ENCODE assay signal across 3 cellular contexts in the genomic region with DNA sequence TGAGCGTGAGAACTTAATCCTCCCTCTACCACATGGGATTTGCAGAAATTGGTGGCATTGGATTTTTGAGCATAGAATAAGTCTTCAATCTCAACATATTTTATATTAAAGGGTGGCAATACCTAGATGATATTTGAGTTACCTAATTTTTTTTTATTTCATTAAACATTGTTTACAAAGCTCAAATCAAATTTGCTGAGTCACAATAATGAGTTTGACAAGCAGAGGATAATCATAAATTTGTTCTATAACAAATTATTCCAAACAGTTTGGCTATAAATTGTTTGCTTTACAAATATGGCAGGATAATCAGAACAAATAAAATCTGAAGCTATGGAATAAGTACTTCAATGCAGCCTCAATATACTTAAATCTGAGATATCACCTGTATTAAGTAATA.
TF ChIP-seq lines count a peak whose summit lies in the region.

No MANE protein-coding gene starts in this region.

TF ChIP-seq in HepG2, 621 proteins besides CTCF, POLR2A, EP300 and RAD21:
- TF ChIP-seq MAFF (IDR thresholded peaks at IDR 0.05; ENCODE audit: low read depth, low read length) (peak; percentile 29; the same call in 1 of the 2 replicates), NFE2L2 (IDR thresholded peaks at IDR 0.05; ENCODE audit: low read length) (peak; percentile 57; the same call in 1 of the 2 replicates), MAFK (conservative IDR thresholded peaks at IDR 0.05 in 1 of 2, IDR thresholded peaks at IDR 0.05 in 1 of 2; ENCODE audit: low read length in 2 of 2) (peak; percentile 43 to 64; a peak in 3 of 4 replicates), SIN3B (IDR thresholded peaks at IDR 0.05; ENCODE audit: low read length) (no peak)

TF ChIP-seq in IMR-90, 13 proteins besides CTCF, POLR2A, EP300 and RAD21:
- peak; percentile 79 for TF ChIP-seq NFE2L2 (IDR thresholded peaks at IDR 0.05; ENCODE audit: low read depth, low read length)
- TF ChIP-seq MAFK (IDR thresholded peaks at IDR 0.05; ENCODE audit: low read depth, low read length), result peak; percentile 66
- TF ChIP-seq BHLHE40 (IDR thresholded peaks at IDR 0.05; ENCODE audit: low read depth, low read length), result no peak

TF ChIP-seq in K562, 482 proteins besides CTCF, POLR2A, EP300 and RAD21:
- TF ChIP-seq MECOM (CRISPR knock-in tag; IDR thresholded peaks at IDR 0.05) (no peak), ZNF316 (IDR thresholded peaks at IDR 0.05) (peak; percentile 30; the same call in 1 of the 2 replicates), CBFA2T3 (IDR thresholded peaks at IDR 0.05) (no peak), ZNF75A (CRISPR knock-in tag; IDR thresholded peaks at IDR 0.05) (no peak), GTF2A2 (tag; IDR thresholded peaks at IDR 0.05) (no peak), MAFF (IDR thresholded peaks at IDR 0.05; ENCODE audit: low read length) (peak; percentile 10; the same call in 1 of the 2 replicates), MAFK (IDR thresholded peaks at IDR 0.05; ENCODE audit: low read length) (peak; percentile 16; the same call in 1 of the 2 replicates), MAFG (tag; conservative IDR thresholded peaks at IDR 0.05) (peak; percentile 42)
